1 cellular context compared by ENCODE assay signal in genomic region chr15:74884428-74885223, GRCh38.
TF ChIP-seq lines count a peak whose summit lies in the region.

No MANE protein-coding gene starts in this region.

TF ChIP-seq in K562, 482 proteins besides CTCF, POLR2A, EP300 and RAD21:
- TF ChIP-seq, protein P1, sequence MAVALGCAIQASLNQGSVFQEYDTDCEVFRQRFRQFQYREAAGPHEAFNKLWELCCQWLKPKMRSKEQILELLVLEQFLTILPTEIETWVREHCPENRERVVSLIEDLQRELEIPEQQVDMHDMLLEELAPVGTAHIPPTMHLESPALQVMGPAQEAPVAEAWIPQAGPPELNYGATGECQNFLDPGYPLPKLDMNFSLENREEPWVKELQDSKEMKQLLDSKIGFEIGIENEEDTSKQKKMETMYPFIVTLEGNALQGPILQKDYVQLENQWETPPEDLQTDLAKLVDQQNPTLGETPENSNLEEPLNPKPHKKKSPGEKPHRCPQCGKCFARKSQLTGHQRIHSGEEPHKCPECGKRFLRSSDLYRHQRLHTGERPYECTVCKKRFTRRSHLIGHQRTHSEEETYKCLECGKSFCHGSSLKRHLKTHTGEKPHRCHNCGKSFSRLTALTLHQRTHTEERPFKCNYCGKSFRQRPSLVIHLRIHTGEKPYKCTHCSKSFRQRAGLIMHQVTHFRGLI (CRISPR knock-in tag; IDR thresholded peaks at IDR 0.05): no peak
- no peak for TF ChIP-seq ZNF766 (CRISPR knock-in tag; conservative IDR thresholded peaks at IDR 0.05)
- TF ChIP-seq DACH1 (IDR thresholded peaks at IDR 0.05; ENCODE audit: partially characterized antibody): no peak
- 0 out of 2 replicates have a peak, but pooled peaks have one; percentile 19 for TF ChIP-seq MAFG (tag; conservative IDR thresholded peaks at IDR 0.05)
- peak; percentile 75 for TF ChIP-seq ZNF316 (IDR thresholded peaks at IDR 0.05)
- no peak for TF ChIP-seq MTA1 (IDR thresholded peaks at IDR 0.05; ENCODE audit: borderline replicate concordance)
- TF ChIP-seq ZNF668 (CRISPR knock-in tag; IDR thresholded peaks at IDR 0.05): no peak
- peak; percentile 61; the same call in 1 of the 2 replicates for TF ChIP-seq C11orf30 (IDR thresholded peaks at IDR 0.05; ENCODE audit: low read depth)
- TF ChIP-seq GMEB1 (CRISPR knock-in tag; IDR thresholded peaks at IDR 0.05): no peak
- no peak for TF ChIP-seq NR2C2 (CRISPR knock-in tag; IDR thresholded peaks at IDR 0.05)
- TF ChIP-seq NR2C2 (tag; IDR thresholded peaks at IDR 0.05): no peak
- no peak for TF ChIP-seq FOXP1 (CRISPR knock-in tag; IDR thresholded peaks at IDR 0.05)
- TF ChIP-seq ZNF41 (CRISPR knock-in tag; conservative IDR thresholded peaks at IDR 0.05): no peak
- TF ChIP-seq, protein P2, sequence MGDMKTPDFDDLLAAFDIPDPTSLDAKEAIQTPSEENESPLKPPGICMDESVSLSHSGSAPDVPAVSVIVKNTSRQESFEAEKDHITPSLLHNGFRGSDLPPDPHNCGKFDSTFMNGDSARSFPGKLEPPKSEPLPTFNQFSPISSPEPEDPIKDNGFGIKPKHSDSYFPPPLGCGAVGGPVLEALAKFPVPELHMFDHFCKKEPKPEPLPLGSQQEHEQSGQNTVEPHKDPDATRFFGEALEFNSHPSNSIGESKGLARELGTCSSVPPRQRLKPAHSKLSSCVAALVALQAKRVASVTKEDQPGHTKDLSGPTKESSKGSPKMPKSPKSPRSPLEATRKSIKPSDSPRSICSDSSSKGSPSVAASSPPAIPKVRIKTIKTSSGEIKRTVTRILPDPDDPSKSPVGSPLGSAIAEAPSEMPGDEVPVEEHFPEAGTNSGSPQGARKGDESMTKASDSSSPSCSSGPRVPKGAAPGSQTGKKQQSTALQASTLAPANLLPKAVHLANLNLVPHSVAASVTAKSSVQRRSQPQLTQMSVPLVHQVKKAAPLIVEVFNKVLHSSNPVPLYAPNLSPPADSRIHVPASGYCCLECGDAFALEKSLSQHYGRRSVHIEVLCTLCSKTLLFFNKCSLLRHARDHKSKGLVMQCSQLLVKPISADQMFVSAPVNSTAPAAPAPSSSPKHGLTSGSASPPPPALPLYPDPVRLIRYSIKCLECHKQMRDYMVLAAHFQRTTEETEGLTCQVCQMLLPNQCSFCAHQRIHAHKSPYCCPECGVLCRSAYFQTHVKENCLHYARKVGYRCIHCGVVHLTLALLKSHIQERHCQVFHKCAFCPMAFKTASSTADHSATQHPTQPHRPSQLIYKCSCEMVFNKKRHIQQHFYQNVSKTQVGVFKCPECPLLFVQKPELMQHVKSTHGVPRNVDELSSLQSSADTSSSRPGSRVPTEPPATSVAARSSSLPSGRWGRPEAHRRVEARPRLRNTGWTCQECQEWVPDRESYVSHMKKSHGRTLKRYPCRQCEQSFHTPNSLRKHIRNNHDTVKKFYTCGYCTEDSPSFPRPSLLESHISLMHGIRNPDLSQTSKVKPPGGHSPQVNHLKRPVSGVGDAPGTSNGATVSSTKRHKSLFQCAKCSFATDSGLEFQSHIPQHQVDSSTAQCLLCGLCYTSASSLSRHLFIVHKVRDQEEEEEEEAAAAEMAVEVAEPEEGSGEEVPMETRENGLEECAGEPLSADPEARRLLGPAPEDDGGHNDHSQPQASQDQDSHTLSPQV (IDR thresholded peaks at IDR 0.05): no peak
TF ChIP-seq in K562: peak in this region for 3.
